Comparison of ENCODE assay signal across 28 cellular contexts in the genomic region with DNA sequence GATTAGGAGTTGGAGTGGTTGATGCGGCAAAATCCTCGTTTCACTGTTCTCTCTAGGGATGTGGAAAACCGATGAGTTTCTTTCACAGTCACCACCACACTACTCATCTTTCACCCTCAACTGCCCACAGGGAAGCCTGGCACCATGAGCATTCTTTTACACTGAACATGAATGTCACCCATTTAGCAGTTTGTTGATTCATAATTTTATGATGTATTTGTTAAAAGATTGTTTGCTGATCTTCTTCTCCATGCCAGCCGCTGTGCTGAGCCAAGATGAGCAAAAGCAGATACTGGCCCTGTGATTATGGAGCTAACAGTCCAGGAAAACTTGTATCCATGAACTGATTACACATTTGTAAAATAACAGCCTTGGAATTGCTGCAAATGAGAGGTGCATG. TPM values are rescaled to one million over a fixed set of nuclear protein-coding genes. Genes with fewer than 3 reads are reported as not detected.
DNase-seq lines count a peak whose midpoint lies in the region; ATAC-seq and TF ChIP-seq lines count a peak whose summit lies in the region.
"Had no signal": no experiment of that assay in that cellular context is flagged by ENCODE, and none has a peak within 500 bp of the region (broad histone marks: within the 10 kb centered on the region; RNA-seq: fewer than 3 reads in every experiment).

No MANE protein-coding gene starts in this region.

- DNase-seq in MG63 (peak; percentile 6), NCI-H187 (lab: John Stamatoyannopoulos, UW) (no peak), osteocyte (ENCODE audit: extremely low spot score, unreplicated experiment) (no peak)
- DNase-seq: AML-193; CD4-positive, alpha-beta memory T cell; CD4-positive, CD25-positive, alpha-beta regulatory T cell; CD8-positive, alpha-beta memory T cell; COR-L47; DMS 273 treated with DMSO at 0.1 percent for 48 hours; DMS153; DMS53; DMS79; DND-41; EL; GDM1 had no signal

- TF ChIP-seq CTCF in 22Rv1 (IDR thresholded peaks at IDR 0.05) (no peak), C4-2B (conservative IDR thresholded peaks at IDR 0.05) (no peak), VCaP (conservative IDR thresholded peaks at IDR 0.05) (no peak), osteocyte (IDR thresholded peaks at IDR 0.05) (no peak)

- ATAC-seq in GM21723 (IDR thresholded peaks at IDR 0.05; ENCODE audit: unreplicated experiment) (no peak), HG02571 (IDR thresholded peaks at IDR 0.05; ENCODE audit: unreplicated experiment) (no peak)
- ATAC-seq: A549, GM12878 had no signal

- no peak overlapping the region for H3K27ac Mint-ChIP-seq in osteocyte (ENCODE audit: unreplicated experiment)
- H3K27ac Mint-ChIP-seq: B cell; CD4-positive, alpha-beta memory T cell; CD4-positive, CD25-positive, alpha-beta regulatory T cell; CD8-positive, alpha-beta memory T cell had no signal

- H3K27me3 ChIP-seq in MG63, result peaks cover 29% of the 10 kb centered on the region
- H3K27me3 ChIP-seq: BLaER1 treated with 17β-estradiol and CSF1 and Interleukin-3, amounts not matched to agents 10 nM and 100 nM had no signal

- no peaks in the 10 kb centered on the region for H3K36me3 ChIP-seq in MG63
- H3K36me3 ChIP-seq: BLaER1 treated with 17β-estradiol and CSF1 and Interleukin-3, amounts not matched to agents 10 nM and 100 nM had no signal

- H3K27me3 Mint-ChIP-seq in osteocyte (ENCODE audit: unreplicated experiment), result peaks cover 26% of the 10 kb centered on the region

- no peaks in the 10 kb centered on the region for H3K9me3 Mint-ChIP-seq in osteocyte (ENCODE audit: unreplicated experiment)
- H3K9me3 Mint-ChIP-seq: CD4-positive, alpha-beta memory T cell; CD4-positive, CD25-positive, alpha-beta regulatory T cell; CD8-positive, alpha-beta memory T cell had no signal

- H3K4me1 Mint-ChIP-seq in osteocyte (ENCODE audit: unreplicated experiment), result no peaks in the 10 kb centered on the region
- H3K4me1 Mint-ChIP-seq: B cell; CD14-positive monocyte; CD4-positive, alpha-beta memory T cell; CD4-positive, CD25-positive, alpha-beta regulatory T cell; CD8-positive, alpha-beta memory T cell had no signal

- no peaks in the 10 kb centered on the region for H3K9me3 ChIP-seq in MG63
- H3K9me3 ChIP-seq: A549; BLaER1 treated with 17β-estradiol and CSF1 and Interleukin-3, amounts not matched to agents 10 nM and 100 nM had no signal

- H3K27ac ChIP-seq in 22Rv1, result peak overlapping the region; percentile 68
- H3K27ac ChIP-seq in C4-2B, result peak overlapping the region; percentile 24; the same call in 1 of the 2 replicates
- peak overlapping the region; percentile 72 for H3K27ac ChIP-seq in VCaP
- H3K27ac ChIP-seq: A549; BLaER1 treated with 17β-estradiol and CSF1 and Interleukin-3, amounts not matched to agents 10 nM and 100 nM had no signal

- H3K36me3 Mint-ChIP-seq in osteocyte (ENCODE audit: unreplicated experiment), result no peaks in the 10 kb centered on the region
- H3K36me3 Mint-ChIP-seq: CD14-positive monocyte; CD4-positive, alpha-beta memory T cell; CD4-positive, CD25-positive, alpha-beta regulatory T cell; CD8-positive, alpha-beta memory T cell had no signal

- H3K4me3 ChIP-seq in MG63, result no peak overlapping the region
- H3K4me3 ChIP-seq: A549; BLaER1 treated with 17β-estradiol and CSF1 and Interleukin-3, amounts not matched to agents 10 nM and 100 nM; GM12878 had no signal

- H3K4me3 Mint-ChIP-seq in osteocyte (ENCODE audit: unreplicated experiment), result no peak overlapping the region
- H3K4me3 Mint-ChIP-seq: B cell; CD14-positive monocyte; CD4-positive, CD25-positive, alpha-beta regulatory T cell; CD8-positive, alpha-beta memory T cell had no signal

RNA-seq across cellular contexts. Expression of gene SCGB1D2, which starts 3.9 kb away (rescaled TPM):
- total RNA-seq in MG63 (2014; rRNA removed; shearing (Covaris generic); ENCODE audit: low replicate concordance), result not detected in 2 replicates
- total RNA-seq in osteocyte, result not detected in 2 replicates
- total RNA-seq: A172; B cell; CD4-positive, alpha-beta memory T cell; CD4-positive, CD25-positive, alpha-beta regulatory T cell; CD8-positive, alpha-beta memory T cell; Daoy; G401; GM12878 had no signal

RNA-seq across cellular contexts. Expression of gene SCGB2A1, which starts 29.7 kb away (rescaled TPM):
- not detected in 2 replicates for total RNA-seq in MG63 (2014; rRNA removed; shearing (Covaris generic); ENCODE audit: low replicate concordance)
- total RNA-seq in osteocyte, result not detected in 2 replicates
- total RNA-seq: A172; B cell; CD4-positive, alpha-beta memory T cell; CD4-positive, CD25-positive, alpha-beta regulatory T cell; CD8-positive, alpha-beta memory T cell; Daoy; G401; GM12878 had no signal

RNA-seq across cellular contexts. Expression of gene SCGB2A2, which starts 31.8 kb away (rescaled TPM):
- total RNA-seq in MG63 (2014; rRNA removed; shearing (Covaris generic); ENCODE audit: low replicate concordance), result not detected in 2 replicates
- total RNA-seq in osteocyte, result not detected in 2 replicates
- total RNA-seq: A172; B cell; CD4-positive, alpha-beta memory T cell; CD4-positive, CD25-positive, alpha-beta regulatory T cell; CD8-positive, alpha-beta memory T cell; Daoy; G401; GM12878 had no signal

RNA-seq across cellular contexts. Expression of gene SCGB1D1, which starts 48.1 kb away (rescaled TPM):
- not detected in 2 replicates for total RNA-seq in MG63 (2014; rRNA removed; shearing (Covaris generic); ENCODE audit: low replicate concordance)
- total RNA-seq in osteocyte, result not detected in 2 replicates
- total RNA-seq: A172; B cell; CD4-positive, alpha-beta memory T cell; CD4-positive, CD25-positive, alpha-beta regulatory T cell; CD8-positive, alpha-beta memory T cell; Daoy; G401; GM12878 had no signal
